Comparison of ENCODE assay signal across 8 cellular contexts in genomic region chr3:58463181-58463941, GRCh38. TPM values are rescaled to one million over a fixed set of nuclear protein-coding genes. Genes with fewer than 3 reads are reported as not detected.
DNase-seq lines count a peak whose midpoint lies in the region; ATAC-seq and TF ChIP-seq lines count a peak whose summit lies in the region.

No MANE protein-coding gene starts in this region.

- peak; percentile 44 for DNase-seq in SKM-1 treated with dmso at 0.1 percent for 144 hours (lab: John Stamatoyannopoulos, UW; ENCODE audit: unreplicated experiment)
- no peak for DNase-seq in SKM-1 (lab: John Stamatoyannopoulos, UW; ENCODE audit: unreplicated experiment)
- DNase-seq in NCI-H2196 (lab: John Stamatoyannopoulos, UW; ENCODE audit: unreplicated experiment): peak; percentile 39
- peak; percentile 90 for DNase-seq in activated CD4-positive, alpha-beta T cell treated with anti-CD3 and anti-CD28 coated beads, Interleukin-2, amount 10 ng/mL, durations not matched to agents 24 days and 14 days
- DNase-seq in cortex of kidney (lab: John Stamatoyannopoulos, UW): peak; percentile 7
- peak; percentile 81 to 83 (median 81) for DNase-seq in right lobe of liver
- peak; percentile 64 to 78 for DNase-seq in stimulated activated CD4-positive, alpha-beta T cell treated with anti-CD3 and anti-CD28 coated beads, Interleukin-4, amount 100 ng/mL, for 48 hours (ENCODE audit: low read depth in 2 of 2)

- no peaks in the 10 kb centered on the region for H3K36me3 Mint-ChIP-seq in activated CD4-positive, alpha-beta T cell treated with anti-CD3 and anti-CD28 coated beads, Interleukin-2, amount 10 ng/mL, durations not matched to agents 24 days and 14 days (ENCODE audit: low read depth)

- H3K4me1 Mint-ChIP-seq in activated CD4-positive, alpha-beta T cell treated with anti-CD3 and anti-CD28 coated beads, Interleukin-2, amount 10 ng/mL, durations not matched to agents 24 days and 14 days: peaks cover 11% of the 10 kb centered on the region

- H3K27me3 Mint-ChIP-seq in activated CD4-positive, alpha-beta T cell treated with anti-CD3 and anti-CD28 coated beads, Interleukin-2, amount 10 ng/mL, durations not matched to agents 24 days and 14 days: peaks cover 6% of the 10 kb centered on the region

- no peaks in the 10 kb centered on the region for H3K36me3 ChIP-seq in right lobe of liver

- WGBS in right lobe of liver (ENCODE audit: insufficient coverage, low coverage, low lambda C conversion rate, missing lambda C conversion rate): 6% methylated on average over 18 of the region's 18 CpGs

- TF ChIP-seq CTCF in right lobe of liver (IDR thresholded peaks at IDR 0.05): peak; percentile 72 to 91 (median 88)

- H3K4me3 Mint-ChIP-seq in activated CD4-positive, alpha-beta T cell treated with anti-CD3 and anti-CD28 coated beads, Interleukin-2, amount 10 ng/mL, durations not matched to agents 24 days and 14 days: no peak overlapping the region

- H3K4me3 ChIP-seq in right lobe of liver: peak overlapping the region; percentile 15 to 48 (median 34)

- H3K4me1 ChIP-seq in right lobe of liver: peaks cover 0 to 14% (median 7%) of the 10 kb centered on the region in 4 donors

- peak overlapping the region; percentile 9 to 56 (median 47) for H3K27ac ChIP-seq in right lobe of liver

- no peaks in the 10 kb centered on the region for H3K9me3 Mint-ChIP-seq in activated CD4-positive, alpha-beta T cell treated with anti-CD3 and anti-CD28 coated beads, Interleukin-2, amount 10 ng/mL, durations not matched to agents 24 days and 14 days

- H3K27me3 ChIP-seq in right lobe of liver: no peaks in the 10 kb centered on the region

- H3K9me3 ChIP-seq in right lobe of liver: no peaks in the 10 kb centered on the region

- peak; percentile 61 for ATAC-seq in HG03025 (IDR thresholded peaks at IDR 0.05; ENCODE audit: low FRiP score, unreplicated experiment)
- ATAC-seq in right lobe of liver: peak; percentile 96 to 98 (median 98)

- H3K27ac Mint-ChIP-seq in activated CD4-positive, alpha-beta T cell treated with anti-CD3 and anti-CD28 coated beads, Interleukin-2, amount 10 ng/mL, durations not matched to agents 24 days and 14 days: peak overlapping the region; percentile 65

- intact Hi-C loops in activated CD4-positive, alpha-beta T cell treated with anti-CD3 and anti-CD28 coated beads, Interleukin-2, amount 10 ng/mL, durations not matched to agents 24 days and 14 days (cut with micrococcal nuclease): loop anchor here (1.0 kb wide), 4 partner anchors 8 to 69 kb away; partner anchors contain the start of genes KCTD6 and PDHB
- intact Hi-C loops in right lobe of liver (cut with DNase I): no loop called here

- no peak for TF ChIP-seq POLR2A in right lobe of liver (IDR thresholded peaks at IDR 0.05)

RNA-seq across cellular contexts. Expression of gene KCTD6, which starts 28.5 kb away (rescaled TPM):
- 5.8 and 6.3 TPM in 2 replicates for total RNA-seq in activated CD4-positive, alpha-beta T cell treated with anti-CD3 and anti-CD28 coated beads, Interleukin-2, amount 10 ng/mL, durations not matched to agents 24 days and 14 days
- 1 to 10 TPM; 4.3 to 9.6 (median 8.0) TPM for total RNA-seq in right lobe of liver

RNA-seq across cellular contexts. Expression of gene PDHB, which starts 29.7 kb away (rescaled TPM):
- 68.0 and 69.3 TPM in 2 replicates for total RNA-seq in activated CD4-positive, alpha-beta T cell treated with anti-CD3 and anti-CD28 coated beads, Interleukin-2, amount 10 ng/mL, durations not matched to agents 24 days and 14 days
- total RNA-seq in right lobe of liver: 10 to 100 TPM; 35.5 to 70.2 (median 47.3) TPM
